ENCODE assay signal across 8 cellular contexts in the genomic region with DNA sequence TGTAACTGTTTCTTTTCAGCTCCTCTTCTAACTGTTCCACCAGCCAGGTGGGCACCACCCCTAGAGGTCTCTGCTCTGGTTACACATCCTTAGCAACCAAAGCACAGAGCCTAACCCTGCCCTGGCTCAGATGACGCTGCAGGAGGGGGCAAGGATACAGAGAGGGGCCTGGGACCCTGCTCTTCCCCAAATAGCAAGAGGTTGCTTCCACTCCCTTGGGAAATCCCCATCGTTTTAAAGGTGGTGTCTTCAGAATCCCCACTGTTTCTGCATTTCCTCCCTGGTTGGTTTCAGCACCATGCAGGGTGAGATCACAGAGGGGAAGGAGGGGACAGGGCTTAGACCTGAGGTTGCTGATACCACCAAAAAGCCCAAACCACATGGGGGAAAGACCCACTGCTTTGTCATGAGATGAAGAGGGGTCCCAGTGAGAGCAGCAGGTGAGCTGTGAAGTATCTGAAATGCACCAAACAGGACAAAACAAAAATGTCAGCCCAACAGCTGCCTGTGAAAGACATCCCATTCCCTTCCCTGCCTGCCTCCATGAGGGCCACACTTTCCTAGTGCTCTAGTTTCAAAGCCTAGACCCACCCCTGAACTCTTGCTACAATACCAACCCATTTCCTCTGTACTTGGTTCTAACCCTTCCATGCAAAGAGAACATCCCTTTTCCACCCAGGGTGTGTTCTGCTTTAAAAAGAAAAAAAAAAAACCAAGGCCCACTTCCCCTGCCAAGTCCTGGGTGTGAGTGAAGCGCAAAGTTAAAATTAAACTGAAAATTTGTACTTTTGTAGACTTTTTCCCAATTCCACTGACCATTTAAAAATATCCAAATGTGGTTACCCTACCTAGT. TPM values are rescaled to one million over a fixed set of nuclear protein-coding genes. Genes with fewer than 3 reads are reported as not detected.
DNase-seq lines count a peak whose midpoint lies in the region; ATAC-seq and TF ChIP-seq lines count a peak whose summit lies in the region.

No MANE protein-coding gene starts in this region.

- no peaks in the 10 kb centered on the region for H3K9me2 ChIP-seq in Karpas-422 (replicated peaks; ENCODE audit: insufficient read depth, low read length)

- H3K9ac ChIP-seq in Karpas-422 (ENCODE audit: low read length) = no peak overlapping the region

- H2AFZ ChIP-seq in Karpas-422 (ENCODE audit: low read length) = no peak overlapping the region

- TF ChIP-seq CTCF in VCaP (conservative IDR thresholded peaks at IDR 0.05) = no peak

- peaks cover 88% of the 10 kb centered on the region for H3K79me2 ChIP-seq in Karpas-422 (ENCODE audit: low read length)

- peak overlapping the region; percentile 63 for H3K27ac ChIP-seq in VCaP
- no peak overlapping the region for H3K27ac ChIP-seq in Karpas-422 (ENCODE audit: low read length)

- peaks cover 7% of the 10 kb centered on the region for H3K4me1 ChIP-seq in Karpas-422 (ENCODE audit: low read length)

- ATAC-seq in GM18870 (IDR thresholded peaks at IDR 0.05; ENCODE audit: unreplicated experiment) (peak; percentile 63), HG02973 (IDR thresholded peaks at IDR 0.05; ENCODE audit: unreplicated experiment) (peak; percentile 52)
- ATAC-seq in stimulated activated naive CD8-positive, alpha-beta T cell treated with anti-CD3 and anti-CD28 coated beads, Interleukin-15, Interleukin-2, amounts not matched to agents 100 U/mL and 50 U/mL, for 24 hours = peak; percentile 89

- H3K36me3 ChIP-seq in Karpas-422 (ENCODE audit: insufficient read depth, low read length) = peaks cover 8% of the 10 kb centered on the region; the same call in 1 of the 2 replicates

- H3K27me3 ChIP-seq in Karpas-422 (ENCODE audit: low read length) = no peaks in the 10 kb centered on the region

- no peaks in the 10 kb centered on the region for H3K9me3 ChIP-seq in Karpas-422 (ENCODE audit: low read length)

- H3K4me2 ChIP-seq in Karpas-422 (ENCODE audit: low read depth, low read length, poor library complexity, severe bottlenecking) = no peak overlapping the region

- H4K20me1 ChIP-seq in Karpas-422 (ENCODE audit: insufficient read depth, low read depth, low read length) = peaks cover 95% of the 10 kb centered on the region

- H3K4me3 ChIP-seq in Karpas-422 (ENCODE audit: low read length) = no peak overlapping the region

- DNase-seq in effector CD8-positive, alpha-beta T cell (lab: John Stamatoyannopoulos, UW) = peak; percentile 44
- DNase-seq in stimulated activated naive CD8-positive, alpha-beta T cell treated with anti-CD3 and anti-CD28 coated beads, Interleukin-15, Interleukin-2, amounts not matched to agents 100 U/mL and 50 U/mL, for 24 hours = peak; percentile 68
- DNase-seq in DMS 273 treated with DMSO at 0.1 percent for 48 hours (lab: John Stamatoyannopoulos, UW) = no peak
- DNase-seq in HT-29 (ENCODE audit: low spot score) = no peak
- no peak for DNase-seq in Karpas-422

RNA-seq across cellular contexts. Expression of a gene that starts 29.0 kb away (rescaled TPM):
- 91.6 and 113 TPM in 2 replicates for total RNA-seq in HT-29 (2014; rRNA removed; shearing (Covaris generic))
- 99.5 and 184 TPM in 2 replicates for total RNA-seq in Karpas-422 (2014; rRNA removed; shearing (Covaris generic); ENCODE audit: low replicate concordance)

Comparison
In these comparisons a context has a peak if more than half of its experiments do, and no peak if none do; other contexts are left out.
1. DNase-seq: peak in effector CD8-positive, alpha-beta T cell (single experiment) and stimulated activated naive CD8-positive, alpha-beta T cell treated with anti-CD3 and anti-CD28 coated beads, Interleukin-15, Interleukin-2, amounts not matched to agents 100 U/mL and 50 U/mL, for 24 hours (single experiment); none in DMS 273 treated with DMSO at 0.1 percent for 48 hours (single experiment), HT-29 (single experiment) and Karpas-422 (single experiment).
2. Peak in every context shown above with its lines, with median percentiles within 50 percentile points of each other: ATAC-seq.